In genomic region chr11:134521452-134522289, GRCh38 we compare ENCODE assay signal across 1 cellular context.
TF ChIP-seq lines count a peak whose summit lies in the region.

No MANE protein-coding gene starts in this region.

TF ChIP-seq in H1, 55 proteins besides CTCF, POLR2A, EP300 and RAD21 (continued from another document):
- no peak for TF ChIP-seq ATF3 (IDR thresholded peaks at IDR 0.05; ENCODE audit: insufficient read depth, low read depth, low read length)
- no peak for TF ChIP-seq BCL11A (IDR thresholded peaks at IDR 0.05; ENCODE audit: low read depth in 2 of 2, low read length in 2 of 2)
- TF ChIP-seq ASH2L (IDR thresholded peaks at IDR 0.05; ENCODE audit: low read length): no peak
- TF ChIP-seq USF2 (IDR thresholded peaks at IDR 0.05; ENCODE audit: low read length): no peak
- TF ChIP-seq YY1 (IDR thresholded peaks at IDR 0.05; ENCODE audit: low read depth, low read length): no peak
- no peak for TF ChIP-seq POLR2AphosphoS5 (IDR thresholded peaks at IDR 0.05; ENCODE audit: low read depth, low read length)
- no peak for TF ChIP-seq SUZ12 (IDR thresholded peaks at IDR 0.05; ENCODE audit: low read length)
- TF ChIP-seq ATF2 (IDR thresholded peaks at IDR 0.05; ENCODE audit: low read length): no peak
- TF ChIP-seq KDM1A (IDR thresholded peaks at IDR 0.05; ENCODE audit: borderline replicate concordance, low read length): no peak
- TF ChIP-seq GTF2F1 (IDR thresholded peaks at IDR 0.05; ENCODE audit: borderline replicate concordance, low read depth, low read length): no peak
- no peak for TF ChIP-seq CHD1 (IDR thresholded peaks at IDR 0.05; ENCODE audit: low read depth, low read length)
- TF ChIP-seq JUND (IDR thresholded peaks at IDR 0.05; ENCODE audit: low read length): no peak
- TF ChIP-seq KDM4A (IDR thresholded peaks at IDR 0.05; ENCODE audit: low read depth, low read length, severe bottlenecking): no peak
- no peak for TF ChIP-seq SP1 (IDR thresholded peaks at IDR 0.05; ENCODE audit: low read depth, low read length)
- no peak for TF ChIP-seq E2F6 (IDR thresholded peaks at IDR 0.05)
- no peak for TF ChIP-seq RNF2 (IDR thresholded peaks at IDR 0.05; ENCODE audit: borderline replicate concordance, low read depth, low read length, missing control alignments, poor library complexity, severe bottlenecking)
- TF ChIP-seq BRCA1 (IDR thresholded peaks at IDR 0.05; ENCODE audit: low read depth, low read length): no peak
- no peak for TF ChIP-seq SP2 (IDR thresholded peaks at IDR 0.05; ENCODE audit: low read length)
